Comparison of ENCODE assay signal across 25 cellular contexts in the genomic region with DNA sequence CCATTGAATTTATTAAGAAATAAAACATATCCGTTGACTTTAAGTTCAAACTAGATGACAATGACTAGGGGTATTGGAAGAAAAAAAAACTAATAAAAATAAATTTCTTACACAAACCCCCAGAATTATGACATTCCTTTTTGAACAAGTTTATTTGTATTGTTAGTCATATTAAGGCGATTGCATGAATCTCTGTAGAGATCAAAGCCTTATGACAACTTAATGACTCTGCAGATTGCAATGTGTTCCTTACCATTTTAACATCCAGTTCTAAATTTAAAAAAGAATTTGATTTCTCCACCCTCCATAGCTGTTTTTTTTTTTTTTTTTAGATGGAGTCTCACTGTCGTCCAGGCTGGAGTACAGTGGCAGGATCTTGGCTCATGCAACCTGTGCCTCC.
DNase-seq lines count a peak whose midpoint lies in the region; ATAC-seq and TF ChIP-seq lines count a peak whose summit lies in the region.
"Had no signal": no experiment of that assay in that cellular context is flagged by ENCODE, and none has a peak within 500 bp of the region (broad histone marks: within the 10 kb centered on the region; RNA-seq: fewer than 3 reads in every experiment).

No MANE protein-coding gene starts in this region.

- H3K79me2 ChIP-seq in PC-3 (ENCODE audit: low read length) = no peaks in the 10 kb centered on the region

- no peaks in the 10 kb centered on the region for H3F3A ChIP-seq in PC-3 (ENCODE audit: low read length, unreplicated experiment)

- POLR2A ChIA-PET in PC-3 (lab: Charles Lee; ENCODE audit: unreplicated experiment) = no interaction called here

- TF ChIP-seq CTCF in PC-3 (conservative IDR thresholded peaks at IDR 0.05; ENCODE audit: low read depth, low read length) (no peak), Peyer's patch (IDR thresholded peaks at IDR 0.05) (no peak)

- no peaks in the 10 kb centered on the region for H3K9me2 ChIP-seq in PC-3 (replicated peaks; ENCODE audit: low read length)

- H3K9ac ChIP-seq in PC-3 (ENCODE audit: low read length) = no peak overlapping the region

- no peak overlapping the region for H2AFZ ChIP-seq in PC-3 (ENCODE audit: low read length)

- H3K4me1 ChIP-seq in PC-3 (ENCODE audit: insufficient read depth, low read length) (peaks cover 4% of the 10 kb centered on the region; the same call in 1 of the 2 replicates), Peyer's patch (no peaks in the 10 kb centered on the region)
- H3K4me1 ChIP-seq: adrenal gland, spleen had no signal

- H3K27me3 ChIP-seq in PC-3 (ENCODE audit: low read length) = no peaks in the 10 kb centered on the region
- H3K27me3 ChIP-seq in Peyer's patch = no peaks in the 10 kb centered on the region
- H3K27me3 ChIP-seq: adrenal gland, tibial artery had no signal

- CTCF ChIA-PET in PC-3 (lab: Charles Lee) = no interaction called here

- H3K9me3 ChIP-seq in PC-3 (ENCODE audit: low read length) = no peaks in the 10 kb centered on the region
- H3K9me3 ChIP-seq in Peyer's patch = no peaks in the 10 kb centered on the region
- H3K9me3 ChIP-seq: adrenal gland, spleen, tibial artery had no signal

- H3K27ac ChIP-seq in PC-3 (ENCODE audit: low read length) (no peak overlapping the region), Peyer's patch (no peak overlapping the region)
- H3K27ac ChIP-seq: adrenal gland, C4-2B, epithelial cell of prostate, spleen had no signal

- DNase-seq in EL (peak; percentile 80), PC-3 (peak; percentile 71), fibroblast of gingiva (ENCODE audit: low read depth) (peak; percentile 93), stromal cell of bone marrow (ENCODE audit: low read depth) (peak; percentile 47), NCI-H1694 treated with DMSO at 0.1 percent for 48 hours (lab: John Stamatoyannopoulos, UW) (no peak), Peyer's patch (no peak)
- DNase-seq: activated CD4-positive, CD25-positive, alpha-beta regulatory T cell treated with anti-CD3 and anti-CD28 coated beads, Interleukin-2, amount 50 U/mL, for 72 hours; activated CD8-positive, alpha-beta T cell treated with anti-CD3 and anti-CD28 coated beads, Interleukin-2, amount 10 ng/mL, durations not matched to agents 7 days and 5 days; activated gamma-delta T cell; adrenal gland; glutamatergic neuron; KBM-7; NCI-H187 treated with DMSO at 0.1 percent for 48 hours; NCI-H2227 treated with DMSO at 0.1 percent for 48 hours; NCI-H748 treated with DMSO at 0.1 percent for 48 hours; nucleus accumbens; SHP77 treated with DMSO at 0.1 percent for 48 hours; spleen; stimulated activated CD4-positive, alpha-beta T cell treated with anti-CD3 and anti-CD28 coated beads, Interleukin-4, amount 100 ng/mL, for 1 hour; stimulated activated naive CD8-positive, alpha-beta T cell treated with anti-CD3 and anti-CD28 coated beads, Interleukin-15, Interleukin-2, amounts not matched to agents 100 U/mL and 50 U/mL, for 24 hours; T-cell; tibial artery had no signal

- BruUV-seq in PC-3 (replicated peaks; lab: Mats Ljungman, UMichigan) = no TSS peak

- 0 out of 2 replicates have a peak overlapping the region, but pooled peaks have one; percentile 22 for H3K4me2 ChIP-seq in PC-3 (ENCODE audit: low read length)

- H3K4me3 ChIP-seq in PC-3 (ENCODE audit: low read length) (no peak overlapping the region), Peyer's patch (no peak overlapping the region)
- H3K4me3 ChIP-seq: adrenal gland, spleen, tibial artery had no signal

- H3K36me3 ChIP-seq in PC-3 (ENCODE audit: low read depth, low read length) = no peaks in the 10 kb centered on the region
- H3K36me3 ChIP-seq in Peyer's patch = no peaks in the 10 kb centered on the region
- H3K36me3 ChIP-seq: adrenal gland, spleen, tibial artery had no signal

- ATAC-seq in PC-3 (peak; percentile 76), GM18519 (IDR thresholded peaks at IDR 0.05; ENCODE audit: low FRiP score, unreplicated experiment) (no peak)
- ATAC-seq: activated CD8-positive, alpha-beta T cell treated with anti-CD3 and anti-CD28 coated beads, Interleukin-2, amount 10 ng/mL, durations not matched to agents 7 days and 5 days; stimulated activated naive CD8-positive, alpha-beta T cell treated with anti-CD3 and anti-CD28 coated beads, Interleukin-15, Interleukin-2, amounts not matched to agents 100 U/mL and 50 U/mL, for 24 hours; T-cell had no signal

- intact Hi-C loops in PC-3 (cut with micrococcal nuclease) = no loop called here

- no peak for TF ChIP-seq POLR2A in Peyer's patch (IDR thresholded peaks at IDR 0.05)

- no peaks in the 10 kb centered on the region for H4K20me1 ChIP-seq in PC-3 (ENCODE audit: low read length)

Comparison
In these comparisons a context has a peak if more than half of its experiments do, and no peak if none do; other contexts are left out.
1. DNase-seq: peak in EL (single experiment), PC-3 (single experiment), fibroblast of gingiva (single experiment) and stromal cell of bone marrow (single experiment); none in NCI-H1694 treated with DMSO at 0.1 percent for 48 hours (single experiment) and Peyer's patch (0 of 3).